ENCODE assay signal across 16 cellular contexts in genomic region chr20:23138682-23139081, GRCh38. TPM values are rescaled to one million over a fixed set of nuclear protein-coding genes. Genes with fewer than 3 reads are reported as not detected.
DNase-seq lines count a peak whose midpoint lies in the region; ATAC-seq and TF ChIP-seq lines count a peak whose summit lies in the region.
"Had no signal": no experiment of that assay in that cellular context is flagged by ENCODE, and none has a peak within 500 bp of the region (broad histone marks: within the 10 kb centered on the region; RNA-seq: fewer than 3 reads in every experiment).

No MANE protein-coding gene starts in this region.

- H3K36me3 ChIP-seq in RWPE2 (ENCODE audit: low read depth) (no peaks in the 10 kb centered on the region), esophagus squamous epithelium (no peaks in the 10 kb centered on the region), gastrocnemius medialis (no peaks in the 10 kb centered on the region)
- H3K36me3 ChIP-seq: HAP-1 had no signal

- no peak overlapping the region for H3K27ac Mint-ChIP-seq in stimulated activated naive B cell treated with anti-CD40 and anti-IgM and Interleukin-4, amounts not matched to agents 10 μg/mL and 1 μg/mL and 100 μg/mL, for 72 hours

- 79 to 92% methylated on average over 2 to 3 of the region's 3 CpGs for WGBS in esophagus squamous epithelium, 2 donors

- DNase-seq in HL-60 (ENCODE audit: low read depth in 1 of 2, low spot score in 1 of 2) (no peak), RWPE2 (ENCODE audit: low spot score) (no peak), esophagus squamous epithelium (lab: John Stamatoyannopoulos, UW) (no peak), gastrocnemius medialis (peak in 1 of 2 donors; percentile 2)
- DNase-seq in stimulated activated naive B cell treated with anti-CD40 and anti-IgM and Interleukin-4, amounts not matched to agents 10 μg/mL and 1 μg/mL and 100 μg/mL, for 72 hours: no peak
- DNase-seq in NK-92 treated with Interleukin-12 subunit alpha and Interleukin-12 subunit beta, amount 100 ng/mL, for 24 hours (lab: John Stamatoyannopoulos, UW): no peak
- DNase-seq: ACHN, DMS79, NCI-H1694, NCI-H2081 treated with DMSO at 0.1 percent for 48 hours, NCI-H524 treated with DMSO at 0.1 percent for 48 hours had no signal

- H3K9me3 Mint-ChIP-seq in stimulated activated naive B cell treated with anti-CD40 and anti-IgM and Interleukin-4, amounts not matched to agents 10 μg/mL and 1 μg/mL and 100 μg/mL, for 72 hours: no peaks in the 10 kb centered on the region
- H3K9me3 Mint-ChIP-seq: CD14-positive monocyte had no signal

- intact Hi-C loops in esophagus squamous epithelium (cut with DNase I): no loop called here
- intact Hi-C loops in gastrocnemius medialis (cut with DNase I; ENCODE audit: low total_unique reads): no loop called here

- no peak overlapping the region for H3K4me3 Mint-ChIP-seq in stimulated activated naive B cell treated with anti-CD40 and anti-IgM and Interleukin-4, amounts not matched to agents 10 μg/mL and 1 μg/mL and 100 μg/mL, for 72 hours
- H3K4me3 Mint-ChIP-seq: CD14-positive monocyte had no signal

- no peaks in the 10 kb centered on the region for H3K27me3 Mint-ChIP-seq in stimulated activated naive B cell treated with anti-CD40 and anti-IgM and Interleukin-4, amounts not matched to agents 10 μg/mL and 1 μg/mL and 100 μg/mL, for 72 hours

- H3K4me1 ChIP-seq in RWPE2 (ENCODE audit: insufficient read depth, poor library complexity, severe bottlenecking) (peaks cover 56% of the 10 kb centered on the region), esophagus squamous epithelium (peaks cover 25 to 69% (median 50%) of the 10 kb centered on the region in 3 donors), gastrocnemius medialis (peaks cover 70 to 81% of the 10 kb centered on the region in 2 donors)
- H3K4me1 ChIP-seq: HAP-1 had no signal

- in situ Hi-C loops in gastrocnemius medialis (cut with MboI; ENCODE audit: low sequenced_read_pairs in 4 of 4): no loop called here

- H3K9me3 ChIP-seq in RWPE2 (ENCODE audit: severe bottlenecking) (no peaks in the 10 kb centered on the region), esophagus squamous epithelium (no peaks in the 10 kb centered on the region), gastrocnemius medialis (no peaks in the 10 kb centered on the region)
- H3K9me3 ChIP-seq: HAP-1 had no signal

- no peaks in the 10 kb centered on the region for H3K36me3 Mint-ChIP-seq in stimulated activated naive B cell treated with anti-CD40 and anti-IgM and Interleukin-4, amounts not matched to agents 10 μg/mL and 1 μg/mL and 100 μg/mL, for 72 hours

- H3K4me1 Mint-ChIP-seq in stimulated activated naive B cell treated with anti-CD40 and anti-IgM and Interleukin-4, amounts not matched to agents 10 μg/mL and 1 μg/mL and 100 μg/mL, for 72 hours: peaks cover 4 to 13% of the 10 kb centered on the region in 2 donors

- TF ChIP-seq POLR2A in esophagus squamous epithelium (IDR thresholded peaks at IDR 0.05): no peak
- no peak for TF ChIP-seq POLR2A in gastrocnemius medialis (IDR thresholded peaks at IDR 0.05)

- H3K4me3 ChIP-seq in HL-60 (replicated peaks; ENCODE audit: insufficient read depth, low read length) (no peak overlapping the region), RWPE2 (ENCODE audit: severe bottlenecking) (no peak overlapping the region), esophagus squamous epithelium (no peak overlapping the region), gastrocnemius medialis (no peak overlapping the region)
- H3K4me3 ChIP-seq: HAP-1 had no signal

- TF ChIP-seq CTCF in HL-60 (IDR thresholded peaks at IDR 0.05; ENCODE audit: insufficient read depth, low read length) (no peak), RWPE2 (IDR thresholded peaks at IDR 0.05; ENCODE audit: poor library complexity, severe bottlenecking) (no peak), esophagus squamous epithelium (IDR thresholded peaks at IDR 0.05) (no peak), gastrocnemius medialis (IDR thresholded peaks at IDR 0.05 in 4 of 5, conservative IDR thresholded peaks at IDR 0.05 in 1 of 5) (no peak)

- ATAC-seq in RWPE2 (ENCODE audit: low read depth): no peak
- ATAC-seq in gastrocnemius medialis: no peak
- no peak for ATAC-seq in stimulated activated naive B cell treated with anti-CD40 and anti-IgM and Interleukin-4, amounts not matched to agents 10 μg/mL and 1 μg/mL and 100 μg/mL, for 72 hours (replicated peaks)
- no peak for ATAC-seq in HG03045 (IDR thresholded peaks at IDR 0.05; ENCODE audit: unreplicated experiment)

- H3K27me3 ChIP-seq in HL-60 (ENCODE audit: insufficient read depth, poor library complexity, severe bottlenecking) (no peaks in the 10 kb centered on the region), RWPE2 (ENCODE audit: insufficient read depth, poor library complexity, severe bottlenecking) (no peaks in the 10 kb centered on the region), esophagus squamous epithelium (no peaks in the 10 kb centered on the region), gastrocnemius medialis (no peaks in the 10 kb centered on the region)

- H3K27ac ChIP-seq in HL-60 (replicated peaks): peak overlapping the region; percentile 15
- H3K27ac ChIP-seq in RWPE2 (ENCODE audit: poor library complexity, severe bottlenecking): peak overlapping the region; percentile 32
- H3K27ac ChIP-seq in esophagus squamous epithelium: peak overlapping the region; percentile 54 to 93 (median 90)
- peak overlapping the region; percentile 86 to 93 (median 92) for H3K27ac ChIP-seq in gastrocnemius medialis

RNA-seq across cellular contexts. Expression of gene CD93, which starts 52.6 kb away (rescaled TPM):
- total RNA-seq in esophagus squamous epithelium: 10 to 100 TPM in 2 of 4 donors, 1 to 10 TPM in 2; 4.5 to 22.9 (median 14.6) TPM
- total RNA-seq in gastrocnemius medialis: 10 to 100 TPM; 17.3 to 22.2 (median 21.1) TPM
- total RNA-seq: LHCN-M2, SK-MEL-5 had no signal

Comparison
In these comparisons a context has a peak if more than half of its experiments do, and no peak if none do; other contexts are left out.
1. H3K27ac ChIP-seq: peak in every context shown above with its lines; median percentile 92 in gastrocnemius medialis; 90 in esophagus squamous epithelium; 32 in RWPE2; 15 in HL-60.